8 cellular contexts compared by ENCODE assay signal in the genomic region with DNA sequence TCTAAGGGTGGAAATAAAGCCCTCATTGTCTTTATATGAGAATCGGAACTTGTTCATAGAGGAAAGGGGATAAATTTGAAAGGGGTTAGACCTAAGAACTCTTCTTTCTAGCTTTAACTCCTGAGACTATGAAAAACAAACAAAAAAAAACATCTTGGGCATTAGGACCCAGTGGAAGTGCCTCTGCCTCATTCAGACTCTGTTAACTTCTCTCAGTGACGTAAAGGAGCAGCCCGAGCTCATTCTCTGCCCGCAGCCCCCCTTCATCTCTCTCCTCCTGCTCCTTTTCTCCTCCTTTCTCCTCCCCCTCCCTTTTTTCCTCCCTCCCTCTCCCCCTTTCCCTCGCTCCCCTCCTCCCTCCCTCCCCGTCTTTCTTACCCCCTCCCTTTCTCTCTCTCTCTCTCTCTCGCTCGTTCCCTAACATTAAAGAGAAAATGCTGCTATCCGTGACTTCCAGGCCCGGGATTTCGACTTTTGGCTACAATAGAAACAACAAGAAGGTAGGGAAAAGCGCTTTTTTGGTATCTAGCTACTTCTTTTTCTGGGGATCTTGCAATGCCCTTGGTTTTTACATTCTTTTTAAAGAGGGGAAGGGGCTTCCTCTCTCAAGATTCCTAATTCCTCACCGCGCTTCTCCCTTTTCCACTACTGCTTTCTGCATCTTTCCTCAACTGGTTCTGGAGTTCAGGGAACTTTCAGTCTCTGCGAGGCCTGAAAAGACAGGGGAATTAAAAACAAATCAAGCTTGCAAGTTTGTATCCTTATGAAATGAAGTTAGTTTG. TPM values are rescaled to one million over a fixed set of nuclear protein-coding genes. Genes with fewer than 3 reads are reported as not detected.
DNase-seq lines count a peak whose midpoint lies in the region; ATAC-seq, FAIRE-seq and TF ChIP-seq lines count a peak whose summit lies in the region.

A gene with protein sequence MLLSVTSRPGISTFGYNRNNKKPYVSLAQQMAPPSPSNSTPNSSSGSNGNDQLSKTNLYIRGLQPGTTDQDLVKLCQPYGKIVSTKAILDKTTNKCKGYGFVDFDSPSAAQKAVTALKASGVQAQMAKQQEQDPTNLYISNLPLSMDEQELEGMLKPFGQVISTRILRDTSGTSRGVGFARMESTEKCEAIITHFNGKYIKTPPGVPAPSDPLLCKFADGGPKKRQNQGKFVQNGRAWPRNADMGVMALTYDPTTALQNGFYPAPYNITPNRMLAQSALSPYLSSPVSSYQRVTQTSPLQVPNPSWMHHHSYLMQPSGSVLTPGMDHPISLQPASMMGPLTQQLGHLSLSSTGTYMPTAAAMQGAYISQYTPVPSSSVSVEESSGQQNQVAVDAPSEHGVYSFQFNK (plus strand): TSS at position 231 of the 782 bp plus-strand sequence. CDS start 204 bp downstream, at position 435.

- no peak within 1 kb of the TSS for H2BK5ac ChIP-seq in neuronal stem cell (ENCODE audit: low read length)

- H3K14ac ChIP-seq in neuronal stem cell (ENCODE audit: low read length) = no peak within 1 kb of the TSS

- peak within 1 kb of the TSS; percentile 55 for H3K4me3 ChIP-seq in GM06990 (replicated peaks; ENCODE audit: low read depth, low read length)
- peak within 1 kb of the TSS; percentile 36 to 61 (median 53) for H3K4me3 ChIP-seq in adrenal gland
- H3K4me3 ChIP-seq in neuronal stem cell (ENCODE audit: low read length in 2 of 2) = peak within 1 kb of the TSS; percentile 76 to 80

- 0 to 2% (median 2%) methylated on average over 15 of the region's 15 CpGs for WGBS in adrenal gland, 4 donors
- WGBS in neuronal stem cell (ENCODE audit: extremely low coverage in 2 of 2, insufficient read length in 2 of 2, insufficient replicate concordance in 1 of 2), 2 donors = no CpG with 5 or more reads among the region's 15 CpGs

- FAIRE-seq in urothelium cell line (lab: Jason Lieb, UNC) = no peak

- TF ChIP-seq CTCF in GM06990 (IDR thresholded peaks at IDR 0.05; ENCODE audit: insufficient read depth, low read length, poor library complexity, severe bottlenecking) = no peak
- TF ChIP-seq CTCF in adrenal gland (IDR thresholded peaks at IDR 0.05) = no peak

- H4K91ac ChIP-seq in neuronal stem cell (ENCODE audit: low read depth, low read length, poor library complexity) = no peak within 1 kb of the TSS

- peak in 1 of 2 donors; percentile 52 for TF ChIP-seq POLR2A in adrenal gland (IDR thresholded peaks at IDR 0.05)

- H3K36me3 ChIP-seq in GM06990 (ENCODE audit: control insufficient read depth, insufficient read depth, low read length) (no peaks in the 10 kb centered on the region), adrenal gland (replicated peaks in 1 of 2) (no peaks in the 10 kb centered on the region), neuronal stem cell (replicated peaks in 1 of 2; ENCODE audit: control insufficient read depth in 2 of 2, insufficient read depth in 2 of 2, low read length in 2 of 2) (no peaks in the 10 kb centered on the region)

- no peak within 1 kb of the TSS for H4K8ac ChIP-seq in neuronal stem cell (ENCODE audit: low read depth, low read length)

- no peak within 1 kb of the TSS for H2BK12ac ChIP-seq in neuronal stem cell (ENCODE audit: low read length)

- peak within 1 kb of the TSS; percentile 54 for H3K4me2 ChIP-seq in neuronal stem cell (ENCODE audit: insufficient read depth, low read length, poor library complexity, severe bottlenecking)

- H2AK5ac ChIP-seq in neuronal stem cell (ENCODE audit: low read depth, low read length) = no peak within 1 kb of the TSS

- H3K4me1 ChIP-seq in adrenal gland (replicated peaks in 1 of 2) (peaks cover 10 to 40% of the 10 kb centered on the region in 2 donors), neuronal stem cell (ENCODE audit: control insufficient read depth in 2 of 2, insufficient read depth in 1 of 2, low read depth in 1 of 2, low read length in 2 of 2) (peaks cover 3 to 8% of the 10 kb centered on the region in 2 donors)

- ATAC-seq in Right ventricle myocardium inferior = peak; percentile 98

- H3K9me3 ChIP-seq in adrenal gland (replicated peaks in 1 of 3) (no peaks in the 10 kb centered on the region), neuronal stem cell (replicated peaks in 1 of 2; ENCODE audit: control insufficient read depth in 2 of 2, insufficient read depth in 1 of 2, low read depth in 1 of 2, low read length in 2 of 2) (no peaks in the 10 kb centered on the region)

- peaks cover 1% of the 10 kb centered on the region for H3K79me1 ChIP-seq in neuronal stem cell (ENCODE audit: low read depth, low read length)

- intact Hi-C loops in adrenal gland (cut with DNase I) (no loop called here), Right ventricle myocardium inferior (cut with DNase I) (no loop called here)

- H2BK15ac ChIP-seq in neuronal stem cell (ENCODE audit: low read length) = no peak within 1 kb of the TSS

- H3K27me3 ChIP-seq in GM06990 (replicated peaks; ENCODE audit: control insufficient read depth, insufficient read depth, low read length) (no peaks in the 10 kb centered on the region), adrenal gland (no peaks in the 10 kb centered on the region), neuronal stem cell (ENCODE audit: control insufficient read depth in 3 of 3, insufficient read depth in 3 of 3, low read depth in 1 of 3, low read length in 3 of 3) (no peaks in the 10 kb centered on the region)

- H3K4ac ChIP-seq in neuronal stem cell (ENCODE audit: low read length) = no peak within 1 kb of the TSS

- H3K27ac ChIP-seq in adrenal gland = peak within 1 kb of the TSS; percentile 37 to 89 (median 86)
- H3K27ac ChIP-seq in neuronal stem cell (replicated peaks; ENCODE audit: low read length) = peak within 1 kb of the TSS; percentile 11

- no peak within 1 kb of the TSS for H2BK120ac ChIP-seq in neuronal stem cell (ENCODE audit: low read depth, low read length)

- H2AFZ ChIP-seq in neuronal stem cell (ENCODE audit: low read length) = peak within 1 kb of the TSS; percentile 87

- DNase-seq in GM06990 (ENCODE audit: extremely low read depth, insufficient read length) (peak; percentile 35), LoVo (ENCODE audit: low spot score) (peak; percentile 87), SIG-M5 treated with dmso at 0.1 percent for 504 hours (lab: John Stamatoyannopoulos, UW; ENCODE audit: unreplicated experiment) (peak; percentile 84), adrenal gland (peak; percentile 84 to 96 (median 92)), Right ventricle myocardium inferior (ENCODE audit: missing footprints) (peak; percentile 74), neuronal stem cell (ENCODE audit: low spot score) (peak; percentile 77), urothelium cell line (ENCODE audit: low spot score) (peak; percentile 84), NK-92 (lab: John Stamatoyannopoulos, UW; ENCODE audit: unreplicated experiment) (no peak)

- H3K18ac ChIP-seq in neuronal stem cell (ENCODE audit: low read length) = no peak within 1 kb of the TSS

- H3K9ac ChIP-seq in neuronal stem cell (ENCODE audit: low read depth, low read length, poor library complexity) = no peak within 1 kb of the TSS

- H3K23ac ChIP-seq in neuronal stem cell (ENCODE audit: low read depth, low read length, poor library complexity) = no peak within 1 kb of the TSS

RNA-seq across cellular contexts. Expression of the gene that starts here (rescaled TPM):
- total RNA-seq in adrenal gland = 10 to 100 TPM in 7 of 8 donors, 1 to 10 TPM in 1; 9.6 to 41.5 (median 26.2) TPM
- 10 to 100 TPM in 2 of 3 donors, 1 to 10 TPM in 1; 7.6 to 20.9 (median 11.3) TPM for polyA plus RNA-seq in adrenal gland
- total RNA-seq in Right ventricle myocardium inferior = 30.2 TPM
- polyA plus RNA-seq in neuronal stem cell (2013, experiment 1 of 2) = 10.5 TPM
- polyA plus RNA-seq in neuronal stem cell (2013, experiment 2 of 2) = 10.2 TPM
